In genomic region chr7:150519310-150519709, GRCh38 we compare ENCODE assay signal across 17 cellular contexts. TPM values are rescaled to one million over a fixed set of nuclear protein-coding genes. Genes with fewer than 3 reads are reported as not detected.
DNase-seq lines count a peak whose midpoint lies in the region; ATAC-seq, FAIRE-seq and TF ChIP-seq lines count a peak whose summit lies in the region.
"Had no signal": no experiment of that assay in that cellular context is flagged by ENCODE, and none has a peak within 500 bp of the region (broad histone marks: within the 10 kb centered on the region; RNA-seq: fewer than 3 reads in every experiment).

No MANE protein-coding gene starts in this region.

- intact Hi-C loops in right lobe of liver (cut with DNase I), result no loop called here
- intact Hi-C loops in HepG2 (cut with micrococcal nuclease; ENCODE audit: unreplicated experiment), result no loop called here
- intact Hi-C loops in uterus (cut with DNase I; ENCODE audit: low total_unique reads), result no loop called here

- WGBS in right lobe of liver (ENCODE audit: insufficient coverage, low coverage, low lambda C conversion rate, missing lambda C conversion rate), result 62% methylated on average over 2 of the region's 2 CpGs
- 63% methylated on average over 2 of the region's 2 CpGs for WGBS in HepG2 (ENCODE audit: low lambda C conversion rate)

- POLR2A ChIA-PET in HepG2 (lab: Yijun Ruan, JAX), result no interaction called here

- in situ Hi-C loops in HepG2 (cut with HindIII; ENCODE audit: extremely low pct_ligation_motif_present, low pct_unique_long_range_greater_than_20kb), result no loop called here

- TF ChIP-seq RAD21 in HepG2 (CRISPR knock-in tag; IDR thresholded peaks at IDR 0.05), result no peak

- H3K9me3 ChIP-seq in right lobe of liver (no peaks in the 10 kb centered on the region), HepG2 (ENCODE audit: low read length) (no peaks in the 10 kb centered on the region), muscle layer of duodenum (ENCODE audit: control insufficient read depth in 1 of 2, low read length in 2 of 2) (no peaks in the 10 kb centered on the region), uterus (no peaks in the 10 kb centered on the region)
- H3K9me3 ChIP-seq: sigmoid colon had no signal

- DNase-seq in right lobe of liver (no peak), HepG2 (ENCODE audit: low spot score) (no peak), uterus (no peak), NCI-H345 (lab: John Stamatoyannopoulos, UW) (no peak), HT-29 (ENCODE audit: low spot score) (no peak)
- DNase-seq: activated effector memory CD4-positive, alpha-beta T cell treated with anti-CD3 and anti-CD28 coated beads, Interleukin-2, amount 50 U/mL, for 16 hours; DMS79; effector CD4-positive, alpha-beta T cell; NCI-H2029 treated with DMSO at 0.1 percent for 48 hours; NCI-H526; sigmoid colon had no signal

- H3K4me3 Mint-ChIP-seq in activated naive CD8-positive, alpha-beta T cell, result peak overlapping the region; percentile 99
- H3K4me3 Mint-ChIP-seq: stimulated activated memory B cell treated with anti-CD40 and anti-IgM and Interleukin-4, amounts not matched to agents 10 μg/mL and 1 μg/mL and 100 μg/mL, for 72 hours had no signal

- ATAC-seq in right lobe of liver, result no peak
- no peak for ATAC-seq in HepG2
- no peak for ATAC-seq in HG03565 (IDR thresholded peaks at IDR 0.05; ENCODE audit: unreplicated experiment)
- ATAC-seq: stimulated activated memory B cell treated with anti-CD40 and anti-IgM and Interleukin-4, amounts not matched to agents 10 μg/mL and 1 μg/mL and 100 μg/mL, for 72 hours had no signal

- no peaks in the 10 kb centered on the region for H3K4me1 ChIP-seq in right lobe of liver
- H3K4me1 ChIP-seq in HepG2 (ENCODE audit: insufficient read depth, low read length), result no peaks in the 10 kb centered on the region
- no peaks in the 10 kb centered on the region for H3K4me1 ChIP-seq in muscle layer of duodenum (ENCODE audit: control insufficient read depth in 1 of 2, insufficient read depth in 2 of 2, low read length in 2 of 2)
- H3K4me1 ChIP-seq in uterus, result no peaks in the 10 kb centered on the region
- H3K4me1 ChIP-seq: sigmoid colon had no signal

- H3K36me3 ChIP-seq in right lobe of liver, result no peaks in the 10 kb centered on the region
- H3K36me3 ChIP-seq in HepG2 (replicated peaks in 1 of 2; ENCODE audit: control insufficient read depth in 1 of 2, insufficient read depth in 2 of 2, low read length in 2 of 2), result no peaks in the 10 kb centered on the region
- no peaks in the 10 kb centered on the region for H3K36me3 ChIP-seq in muscle layer of duodenum (ENCODE audit: control insufficient read depth in 1 of 2, insufficient read depth in 2 of 2, low read length in 2 of 2)
- H3K36me3 ChIP-seq in uterus, result no peaks in the 10 kb centered on the region
- H3K36me3 ChIP-seq: sigmoid colon had no signal

- H3K27me3 ChIP-seq in right lobe of liver, result no peaks in the 10 kb centered on the region
- peaks cover 0 to 11% of the 10 kb centered on the region in 2 experiments; a peak in 1 of 5 replicates for H3K27me3 ChIP-seq in HepG2 (ENCODE audit: control insufficient read depth in 1 of 2, insufficient read depth in 2 of 2, low read length in 2 of 2)
- H3K27me3 ChIP-seq in muscle layer of duodenum (ENCODE audit: low read depth, low read length), result no peaks in the 10 kb centered on the region
- H3K27me3 ChIP-seq in uterus, result no peaks in the 10 kb centered on the region
- H3K27me3 ChIP-seq: sigmoid colon had no signal

- FAIRE-seq in HepG2 (lab: Jason Lieb, UNC), result no peak

- no TSS peak for BruUV-seq in HepG2 (replicated peaks; lab: Mats Ljungman, UMichigan)

- no peaks in the 10 kb centered on the region for H3K9me3 Mint-ChIP-seq in activated naive CD8-positive, alpha-beta T cell (ENCODE audit: low read depth)
- H3K9me3 Mint-ChIP-seq: stimulated activated memory B cell treated with anti-CD40 and anti-IgM and Interleukin-4, amounts not matched to agents 10 μg/mL and 1 μg/mL and 100 μg/mL, for 72 hours had no signal

- H3K27ac ChIP-seq in right lobe of liver, result peak overlapping the region in 1 of 3 donors; percentile 2
- H3K27ac ChIP-seq in HepG2 (ENCODE audit: extremely low read length, insufficient read depth, low read length), result no peak overlapping the region
- peak overlapping the region; percentile 68 for H3K27ac ChIP-seq in muscle layer of duodenum (ENCODE audit: low read length)
- H3K27ac ChIP-seq in uterus, result peak overlapping the region; percentile 24 to 81

- H3K79me2 ChIP-seq in HepG2 (ENCODE audit: insufficient read depth, low read length), result no peaks in the 10 kb centered on the region

- no peaks in the 10 kb centered on the region for H4K20me1 ChIP-seq in HepG2 (ENCODE audit: insufficient read depth, low read length)

- no peaks in the 10 kb centered on the region for H3K27me3 Mint-ChIP-seq in activated naive CD8-positive, alpha-beta T cell
- H3K27me3 Mint-ChIP-seq: stimulated activated memory B cell treated with anti-CD40 and anti-IgM and Interleukin-4, amounts not matched to agents 10 μg/mL and 1 μg/mL and 100 μg/mL, for 72 hours had no signal

- H3K4me2 ChIP-seq in HepG2 (ENCODE audit: low read depth, low read length), result no peak overlapping the region

- H3K9ac ChIP-seq in HepG2 (ENCODE audit: insufficient read depth, low read depth, low read length), result no peak overlapping the region

- H3K36me3 Mint-ChIP-seq in activated naive CD8-positive, alpha-beta T cell, result peaks cover 19% of the 10 kb centered on the region
- H3K36me3 Mint-ChIP-seq: stimulated activated memory B cell treated with anti-CD40 and anti-IgM and Interleukin-4, amounts not matched to agents 10 μg/mL and 1 μg/mL and 100 μg/mL, for 72 hours had no signal

- peaks cover 57% of the 10 kb centered on the region for H3K4me1 Mint-ChIP-seq in activated naive CD8-positive, alpha-beta T cell (ENCODE audit: low read depth)

- no peak overlapping the region for H2AFZ ChIP-seq in HepG2 (ENCODE audit: low read length)

- TF ChIP-seq POLR2A in right lobe of liver (IDR thresholded peaks at IDR 0.05) (no peak), HepG2 (IDR thresholded peaks at IDR 0.05; ENCODE audit: insufficient read depth in 1 of 2, low read depth in 2 of 2, low read length in 2 of 2) (no peak), uterus (IDR thresholded peaks at IDR 0.05) (no peak)

- peak overlapping the region; percentile 98 for H3K27ac Mint-ChIP-seq in activated naive CD8-positive, alpha-beta T cell
- H3K27ac Mint-ChIP-seq: stimulated activated memory B cell treated with anti-CD40 and anti-IgM and Interleukin-4, amounts not matched to agents 10 μg/mL and 1 μg/mL and 100 μg/mL, for 72 hours had no signal

- H3K4me3 ChIP-seq in right lobe of liver (peak overlapping the region in 2 of 3 donors; percentile 6 to 44), HepG2 (replicated peaks in 1 of 3; ENCODE audit: insufficient read depth in 1 of 3, low read depth in 2 of 3, low read length in 3 of 3) (no peak overlapping the region), muscle layer of duodenum (ENCODE audit: low read depth in 1 of 2, low read length in 2 of 2) (peak overlapping the region in 1 of 2 donors; percentile 34), uterus (no peak overlapping the region)

- no peak for TF ChIP-seq EP300 in HepG2 (IDR thresholded peaks at IDR 0.05; ENCODE audit: low read depth in 2 of 2, low read length in 2 of 2)
- no peak for TF ChIP-seq EP300 in HepG2 (CRISPR knock-in tag; IDR thresholded peaks at IDR 0.05; ENCODE audit: borderline replicate concordance)

- TF ChIP-seq CTCF in right lobe of liver (IDR thresholded peaks at IDR 0.05), result no peak
- no peak for TF ChIP-seq CTCF in HepG2 (CRISPR knock-in tag; IDR thresholded peaks at IDR 0.05)
- no peak for TF ChIP-seq CTCF in uterus (IDR thresholded peaks at IDR 0.05)

- CTCF ChIA-PET in HepG2 (lab: Yijun Ruan, JAX; ENCODE audit: low intra/inter-chr PET ratio, low total read pairs), result no interaction called here

RNA-seq across cellular contexts. Expression of gene GIMAP7, which starts 4.6 kb away (rescaled TPM):
- total RNA-seq in right lobe of liver (1 to 10 TPM; 2.6 to 9.1 (median 6.0) TPM), HepG2 (2016; rRNA removed; fragmentation: Illumina TruSeq; extraction: Trizol) (not detected in 2 replicates), uterus (10 to 100 TPM; 14.6 to 70.8 (median 28.8) TPM)
- total RNA-seq in HepG2 (2016; cell fraction: cytosol; rRNA removed; fragmentation: Illumina TruSeq; extraction: Trizol; ENCODE audit: low read depth), result not detected in 2 replicates
- total RNA-seq in HepG2 (2016; cell fraction: insoluble cytoplasmic fraction; rRNA removed; fragmentation: Illumina TruSeq; extraction: Trizol), result not detected in 2 replicates
- total RNA-seq in HepG2 (2016; cell fraction: membrane; rRNA removed; fragmentation: Illumina TruSeq; extraction: Trizol), result not detected in 2 replicates
- not detected in 2 replicates for total RNA-seq in HepG2 (2016; cell fraction: nucleus; rRNA removed; fragmentation: Illumina TruSeq; extraction: Trizol)
- not detected in 2 replicates for polyA plus RNA-seq in HepG2 (2011; rRNA removed)
- polyA plus RNA-seq in HepG2 (2011; cell fraction: cytosol; rRNA removed), result not detected in 2 replicates
- polyA plus RNA-seq in HepG2 (2011; cell fraction: nucleus; rRNA removed), result not detected in 2 replicates
- not detected in 2 replicates for polyA plus RNA-seq in HepG2 (2012)
- not detected in 2 replicates for polyA plus RNA-seq in HepG2 (2016; cell fraction: cytosol; fragmentation: Illumina TruSeq; extraction: Trizol; ENCODE audit: low read depth)
- not detected in 2 replicates for polyA plus RNA-seq in HepG2 (2016; cell fraction: insoluble cytoplasmic fraction; fragmentation: Illumina TruSeq; extraction: Trizol; ENCODE audit: low read depth)
- not detected in 2 replicates for polyA plus RNA-seq in HepG2 (2016; cell fraction: membrane; fragmentation: Illumina TruSeq; extraction: Trizol; ENCODE audit: low read depth)
- polyA plus RNA-seq in HepG2 (2016; cell fraction: nucleus; fragmentation: Illumina TruSeq; extraction: Trizol; ENCODE audit: insufficient read depth, low read depth), result not detected in 2 replicates
- not detected in 2 replicates for polyA minus RNA-seq in HepG2 (2011; rRNA and poly(A)+ RNA removed; ENCODE audit: low replicate concordance)
- not detected in 2 replicates for polyA minus RNA-seq in HepG2 (2011; cell fraction: cytosol; rRNA and poly(A)+ RNA removed)
- polyA minus RNA-seq in HepG2 (2011; cell fraction: nucleus; rRNA and poly(A)+ RNA removed), result not detected in 2 replicates
- not detected in 2 replicates for total RNA-seq in HT-29 (2014; rRNA removed; shearing (Covaris generic))
- total RNA-seq: MCF 10A had no signal
- polyA plus RNA-seq: BJ had no signal

RNA-seq across cellular contexts. Expression of gene GIMAP4, which starts 47.9 kb away (rescaled TPM):
- total RNA-seq in right lobe of liver (10 to 100 TPM in 5 of 6 experiments, 1 to 10 TPM in 1; 7.2 to 19.4 (median 12.3) TPM), HepG2 (2016; rRNA removed; fragmentation: Illumina TruSeq; extraction: Trizol) (not detected in 2 replicates), uterus (100 to 1,000 TPM in 1 of 4 donors, 10 to 100 TPM in 3; 39.0 to 116 (median 75.7) TPM)
- total RNA-seq in HepG2 (2016; cell fraction: cytosol; rRNA removed; fragmentation: Illumina TruSeq; extraction: Trizol; ENCODE audit: low read depth), result not detected in 2 replicates
- not detected in 2 replicates for total RNA-seq in HepG2 (2016; cell fraction: insoluble cytoplasmic fraction; rRNA removed; fragmentation: Illumina TruSeq; extraction: Trizol)
- total RNA-seq in HepG2 (2016; cell fraction: membrane; rRNA removed; fragmentation: Illumina TruSeq; extraction: Trizol), result not detected in 2 replicates
- total RNA-seq in HepG2 (2016; cell fraction: nucleus; rRNA removed; fragmentation: Illumina TruSeq; extraction: Trizol), result not detected in 2 replicates
- not detected in 2 replicates for polyA plus RNA-seq in HepG2 (2011; rRNA removed)
- polyA plus RNA-seq in HepG2 (2011; cell fraction: cytosol; rRNA removed), result not detected in 2 replicates
- not detected in 2 replicates for polyA plus RNA-seq in HepG2 (2011; cell fraction: nucleus; rRNA removed)
- not detected in 2 replicates for polyA plus RNA-seq in HepG2 (2012)
- not detected in 2 replicates for polyA plus RNA-seq in HepG2 (2016; cell fraction: cytosol; fragmentation: Illumina TruSeq; extraction: Trizol; ENCODE audit: low read depth)
- not detected in 2 replicates for polyA plus RNA-seq in HepG2 (2016; cell fraction: insoluble cytoplasmic fraction; fragmentation: Illumina TruSeq; extraction: Trizol; ENCODE audit: low read depth)
- polyA plus RNA-seq in HepG2 (2016; cell fraction: membrane; fragmentation: Illumina TruSeq; extraction: Trizol; ENCODE audit: low read depth), result not detected in 2 replicates
- polyA plus RNA-seq in HepG2 (2016; cell fraction: nucleus; fragmentation: Illumina TruSeq; extraction: Trizol; ENCODE audit: insufficient read depth, low read depth), result not detected in 2 replicates
- polyA minus RNA-seq in HepG2 (2011; rRNA and poly(A)+ RNA removed; ENCODE audit: low replicate concordance), result not detected in 2 replicates
- polyA minus RNA-seq in HepG2 (2011; cell fraction: cytosol; rRNA and poly(A)+ RNA removed), result not detected in 2 replicates
- polyA minus RNA-seq in HepG2 (2011; cell fraction: nucleus; rRNA and poly(A)+ RNA removed), result not detected in 2 replicates
- total RNA-seq in HT-29 (2014; rRNA removed; shearing (Covaris generic)), result not detected in 2 replicates
- total RNA-seq: MCF 10A had no signal
- polyA plus RNA-seq: BJ had no signal

Comparison
In these comparisons a context has a peak if more than half of its experiments do, and no peak if none do; other contexts are left out.
1. H3K4me3 ChIP-seq: peak in right lobe of liver (2 of 3); none in HepG2 (0 of 3) and uterus (0 of 2).